1 cellular context compared by ENCODE assay signal in genomic region chr1:231666220-231666956, GRCh38.
TF ChIP-seq lines count a peak whose summit lies in the region.

No MANE protein-coding gene starts in this region.

TF ChIP-seq in IMR-90, 13 proteins besides CTCF, POLR2A, EP300 and RAD21 (continued from another document):
- TF ChIP-seq ELK1 (IDR thresholded peaks at IDR 0.05; ENCODE audit: borderline replicate concordance, low read depth, low read length) = no peak
